Comparison of ENCODE assay signal across 8 cellular contexts in the genomic region with DNA sequence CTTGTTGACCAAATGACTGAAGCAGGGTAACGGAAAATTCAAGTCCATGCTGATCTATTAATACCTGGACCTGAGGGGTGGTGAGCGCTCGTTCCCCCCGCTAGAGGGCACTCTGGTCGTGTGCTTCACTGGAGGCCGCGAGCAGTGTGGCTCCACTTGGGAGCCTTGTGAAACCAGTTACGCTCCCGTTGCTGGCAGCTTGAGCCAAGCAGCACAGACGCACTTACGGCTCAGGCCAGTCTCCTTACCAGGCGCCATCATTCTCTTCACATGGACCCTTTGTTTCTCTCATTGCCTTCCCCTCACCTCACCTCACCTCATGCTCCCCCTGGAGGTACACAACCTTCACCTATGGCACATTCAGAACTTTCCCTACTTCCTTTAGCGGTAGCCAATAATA. TPM values are rescaled to one million over a fixed set of nuclear protein-coding genes. Genes with fewer than 3 reads are reported as not detected.
DNase-seq lines count a peak whose midpoint lies in the region; ATAC-seq, FAIRE-seq and TF ChIP-seq lines count a peak whose summit lies in the region.

No MANE protein-coding gene starts in this region.

- no peaks in the 10 kb centered on the region for H3K36me3 Mint-ChIP-seq in CD8-positive, alpha-beta memory T cell
- H3K36me3 Mint-ChIP-seq in activated CD8-positive, alpha-beta memory T cell treated with anti-CD3 and anti-CD28 coated beads, Interleukin-2, amount 10 ng/mL, durations not matched to agents 7 days and 5 days = no peaks in the 10 kb centered on the region

- no peak overlapping the region for H3K4me2 ChIP-seq in endothelial cell of umbilical vein (ENCODE audit: insufficient read depth, low read length)

- H3K4me1 ChIP-seq in CD8-positive, alpha-beta memory T cell (ENCODE audit: insufficient read depth, low read length) = no peaks in the 10 kb centered on the region
- H3K4me1 ChIP-seq in endothelial cell of umbilical vein (ENCODE audit: control insufficient read depth, extremely low read depth, insufficient read depth, low read length) = no peaks in the 10 kb centered on the region

- DNase-seq in CD8-positive, alpha-beta memory T cell = peak; percentile 24 to 62 (median 32)
- DNase-seq in GM20000 (ENCODE audit: low spot score) (peak; percentile 73), HuH-7 (ENCODE audit: low spot score) (peak; percentile 77), NOMO-1 treated with dmso at 0.1 percent for 144 hours (lab: John Stamatoyannopoulos, UW; ENCODE audit: unreplicated experiment) (peak; percentile 49), endothelial cell of umbilical vein (ENCODE audit: low read depth, low spot score) (peak; percentile 79), middle frontal gyrus (ENCODE audit: extremely low spot score, low spot score) (peak; percentile 74)
- peak; percentile 64 for DNase-seq in activated CD8-positive, alpha-beta memory T cell treated with anti-CD3 and anti-CD28 coated beads, Interleukin-2, amount 10 ng/mL, durations not matched to agents 7 days and 5 days
- DNase-seq in stimulated activated CD8-positive, alpha-beta memory T cell treated with anti-CD3 and anti-CD28 coated beads, Interleukin-4, amount 100 ng/mL, for 48 hours = peak; percentile 74

- peaks cover 4% of the 10 kb centered on the region for H3K27me3 ChIP-seq in CD8-positive, alpha-beta memory T cell (ENCODE audit: insufficient read depth, low read length, poor library complexity, severe bottlenecking)
- peaks cover 0 to 2% of the 10 kb centered on the region in 2 experiments for H3K27me3 ChIP-seq in endothelial cell of umbilical vein (ENCODE audit: control insufficient read depth in 2 of 2, insufficient read depth in 2 of 2, low read length in 2 of 2)

- no peak for TF ChIP-seq POLR2A in endothelial cell of umbilical vein (IDR thresholded peaks at IDR 0.05; ENCODE audit: low read depth, low read length)

- POLR2A ChIA-PET in CD8-positive, alpha-beta memory T cell (lab: Charles Lee) = no interaction called here
- POLR2A ChIA-PET in endothelial cell of umbilical vein (lab: Charles Lee) = no interaction called here

- H4K20me1 ChIP-seq in endothelial cell of umbilical vein (replicated peaks; ENCODE audit: control insufficient read depth, extremely low read depth, insufficient read depth, low read length) = no peaks in the 10 kb centered on the region

- H3K4me3 Mint-ChIP-seq in CD8-positive, alpha-beta memory T cell = peak overlapping the region in 6 of 7 donors; percentile 56 to 71 (median 64)
- H3K4me3 Mint-ChIP-seq in activated CD8-positive, alpha-beta memory T cell treated with anti-CD3 and anti-CD28 coated beads, Interleukin-2, amount 10 ng/mL, durations not matched to agents 7 days and 5 days = no peak overlapping the region

- peaks cover 3 to 6% (median 5%) of the 10 kb centered on the region in 3 donors for H3K4me1 Mint-ChIP-seq in CD8-positive, alpha-beta memory T cell
- H3K4me1 Mint-ChIP-seq in activated CD8-positive, alpha-beta memory T cell treated with anti-CD3 and anti-CD28 coated beads, Interleukin-2, amount 10 ng/mL, durations not matched to agents 7 days and 5 days = peaks cover 3% of the 10 kb centered on the region

- dilution Hi-C loops in endothelial cell of umbilical vein (cut with MboI; ENCODE audit: extremely low pct_ligation_motif_present, low sequenced_read_pairs) = no loop called here

- no peaks in the 10 kb centered on the region for H3K36me3 ChIP-seq in CD8-positive, alpha-beta memory T cell (ENCODE audit: insufficient read depth, low read length)
- no peaks in the 10 kb centered on the region for H3K36me3 ChIP-seq in endothelial cell of umbilical vein (ENCODE audit: control insufficient read depth in 2 of 2, extremely low read depth in 1 of 2, insufficient read depth in 2 of 2, low read length in 2 of 2)

- H3K9me3 Mint-ChIP-seq in CD8-positive, alpha-beta memory T cell = no peaks in the 10 kb centered on the region
- no peaks in the 10 kb centered on the region for H3K9me3 Mint-ChIP-seq in activated CD8-positive, alpha-beta memory T cell treated with anti-CD3 and anti-CD28 coated beads, Interleukin-2, amount 10 ng/mL, durations not matched to agents 7 days and 5 days (ENCODE audit: low read depth)

- FAIRE-seq in endothelial cell of umbilical vein (lab: Jason Lieb, UNC) = peak; percentile 87

- no peak overlapping the region for H3K4me3 ChIP-seq in CD8-positive, alpha-beta memory T cell (ENCODE audit: low read length)
- no peak overlapping the region for H3K4me3 ChIP-seq in endothelial cell of umbilical vein (replicated peaks in 1 of 3; ENCODE audit: insufficient read depth in 1 of 3, low read depth in 1 of 3, low read length in 3 of 3)

- no peak overlapping the region for H3K27ac ChIP-seq in CD8-positive, alpha-beta memory T cell (ENCODE audit: low read depth, low read length)
- H3K27ac ChIP-seq in endothelial cell of umbilical vein (ENCODE audit: insufficient read depth, low read depth, low read length) = no peak overlapping the region

- TF ChIP-seq CTCF in GM20000 (IDR thresholded peaks at IDR 0.05; ENCODE audit: extremely low read depth, missing control alignments) (peak; percentile 84), endothelial cell of umbilical vein (IDR thresholded peaks at IDR 0.05; ENCODE audit: extremely low read depth in 1 of 2, insufficient read depth in 1 of 2, low read depth in 1 of 2, low read length in 2 of 2) (peak; percentile 90 to 92)

- ATAC-seq in activated CD8-positive, alpha-beta memory T cell treated with anti-CD3 and anti-CD28 coated beads, Interleukin-2, amount 10 ng/mL, durations not matched to agents 7 days and 5 days = peak; percentile 89

- H3K9me1 ChIP-seq in endothelial cell of umbilical vein (replicated peaks; ENCODE audit: control insufficient read depth, extremely low read depth, insufficient read depth, low read length) = no peaks in the 10 kb centered on the region

- BruUV-seq in endothelial cell of umbilical vein (replicated peaks; lab: Mats Ljungman, UMichigan) = no TSS peak

- peak overlapping the region; percentile 20 for H2AFZ ChIP-seq in endothelial cell of umbilical vein (ENCODE audit: low read depth, low read length)

- H3K9me3 ChIP-seq in CD8-positive, alpha-beta memory T cell (ENCODE audit: low read length) = no peaks in the 10 kb centered on the region
- H3K9me3 ChIP-seq in endothelial cell of umbilical vein (replicated peaks; ENCODE audit: control insufficient read depth, insufficient read depth, low read length) = no peaks in the 10 kb centered on the region

- H3K9ac ChIP-seq in endothelial cell of umbilical vein (replicated peaks; ENCODE audit: extremely low read depth, insufficient read depth, low read length) = no peak overlapping the region

- peaks cover 18 to 55% of the 10 kb centered on the region in 2 donors for H3K27me3 Mint-ChIP-seq in CD8-positive, alpha-beta memory T cell
- peaks cover 18% of the 10 kb centered on the region for H3K27me3 Mint-ChIP-seq in activated CD8-positive, alpha-beta memory T cell treated with anti-CD3 and anti-CD28 coated beads, Interleukin-2, amount 10 ng/mL, durations not matched to agents 7 days and 5 days

- H3K79me2 ChIP-seq in endothelial cell of umbilical vein (ENCODE audit: control insufficient read depth, insufficient read depth, low read length) = no peaks in the 10 kb centered on the region

- CTCF ChIA-PET in CD8-positive, alpha-beta memory T cell (lab: Charles Lee) = interaction anchor here (0.6 to 1.7 kb wide), 8 partner anchors 11 to 845 kb away, joined by 3 to 4 read pairs (median 3); no protein-coding TSS in a partner anchor
- CTCF ChIA-PET in activated CD8-positive, alpha-beta memory T cell treated with anti-CD3 and anti-CD28 coated beads, Interleukin-2, amount 10 ng/mL, durations not matched to agents 7 days and 5 days (lab: Charles Lee) = interaction anchor here (0.6 to 2.8 kb wide), 8 partner anchors 27 to 456 kb away, joined by 3 to 10 read pairs (median 6); no protein-coding TSS in a partner anchor
- CTCF ChIA-PET in endothelial cell of umbilical vein (lab: Charles Lee) = interaction anchor here (0.6 to 8.6 kb wide), 21 partner anchors 17 to 1361 kb away, joined by 3 to 259 read pairs (median 4); no protein-coding TSS in a partner anchor

- peak overlapping the region in 3 of 8 donors; percentile 17 to 66 (median 35) for H3K27ac Mint-ChIP-seq in CD8-positive, alpha-beta memory T cell
- H3K27ac Mint-ChIP-seq in activated CD8-positive, alpha-beta memory T cell treated with anti-CD3 and anti-CD28 coated beads, Interleukin-2, amount 10 ng/mL, durations not matched to agents 7 days and 5 days = no peak overlapping the region

- intact Hi-C loops in endothelial cell of umbilical vein (cut with micrococcal nuclease) = loop anchor here (1.0 to 2.0 kb wide), 5 partner anchors 136 to 626 kb away; no protein-coding TSS in a partner anchor

TF ChIP-seq in endothelial cell of umbilical vein, 7 proteins besides CTCF, POLR2A, EP300 and RAD21:
- no peak for TF ChIP-seq FOS (IDR thresholded peaks at IDR 0.05; ENCODE audit: borderline replicate concordance, insufficient read depth, low read length)
- no peak for TF ChIP-seq JUN (IDR thresholded peaks at IDR 0.05; ENCODE audit: borderline replicate concordance, insufficient read depth, insufficient read length, low read depth)
- TF ChIP-seq MYC (IDR thresholded peaks at IDR 0.05; ENCODE audit: low read depth, low read length) = no peak
- TF ChIP-seq, protein P1, sequence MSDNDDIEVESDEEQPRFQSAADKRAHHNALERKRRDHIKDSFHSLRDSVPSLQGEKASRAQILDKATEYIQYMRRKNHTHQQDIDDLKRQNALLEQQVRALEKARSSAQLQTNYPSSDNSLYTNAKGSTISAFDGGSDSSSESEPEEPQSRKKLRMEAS (IDR thresholded peaks at IDR 0.05; ENCODE audit: insufficient read depth, insufficient read length) = no peak
- no peak for TF ChIP-seq POLR2AphosphoS5 (IDR thresholded peaks at IDR 0.05; ENCODE audit: insufficient read depth, low read depth, low read length)

RNA-seq across cellular contexts. Expression of a gene that starts 49.7 kb away (rescaled TPM):
- total RNA-seq in CD8-positive, alpha-beta memory T cell = 1 to 10 TPM; 1.3 to 2.0 TPM
- polyA plus RNA-seq in CD8-positive, alpha-beta memory T cell = 7.1 TPM
- total RNA-seq in activated CD8-positive, alpha-beta memory T cell treated with anti-CD3 and anti-CD28 coated beads, Interleukin-2, amount 10 ng/mL, durations not matched to agents 7 days and 5 days = 1 to 10 TPM; 1.2 to 2.3 TPM
- 2.4 and 5.0 TPM in 2 replicates for total RNA-seq in endothelial cell of umbilical vein
- 1.5 and 1.8 TPM in 2 replicates for polyA plus RNA-seq in endothelial cell of umbilical vein
- 1.4 and 2.1 TPM in 2 replicates for polyA plus RNA-seq in endothelial cell of umbilical vein (2011; cell fraction: cytosol; rRNA removed)
- polyA plus RNA-seq in endothelial cell of umbilical vein (2011; cell fraction: nucleus; rRNA removed) = 0.50 and 0.90 TPM in 2 replicates
- polyA plus RNA-seq in endothelial cell of umbilical vein (2012) = 0.23 and 0.63 TPM in 2 replicates
- polyA minus RNA-seq in endothelial cell of umbilical vein = 0.80 and 1.6 TPM in 2 replicates
- polyA minus RNA-seq in endothelial cell of umbilical vein (2011; cell fraction: cytosol; rRNA and poly(A)+ RNA removed) = not detected
- 0.72 and 1.6 TPM in 2 replicates for polyA minus RNA-seq in endothelial cell of umbilical vein (2011; cell fraction: nucleus; rRNA and poly(A)+ RNA removed)
